21 cellular contexts compared by ENCODE assay signal in genomic region chrX:132561483-132561882, GRCh38.
DNase-seq lines count a peak whose midpoint lies in the region; ATAC-seq, FAIRE-seq and TF ChIP-seq lines count a peak whose summit lies in the region.
"Had no signal": no experiment of that assay in that cellular context is flagged by ENCODE, and none has a peak within 500 bp of the region (broad histone marks: within the 10 kb centered on the region; RNA-seq: fewer than 3 reads in every experiment).

No MANE protein-coding gene starts in this region.

- H3K4me3 ChIP-seq in astrocyte (ENCODE audit: insufficient read depth, low read depth, low read length) (no peak overlapping the region), right lobe of liver (no peak overlapping the region)
- H3K4me3 ChIP-seq: GM23248, SJSA1 had no signal

- no peak for DNase-seq in astrocyte (ENCODE audit: low read depth)
- peak; percentile 4 to 12 for DNase-seq in erythroblast (lab: John Stamatoyannopoulos, UW)
- DNase-seq in right lobe of liver = no peak
- no peak for DNase-seq in stimulated activated naive CD4-positive, alpha-beta T cell treated with Interleukin-2 at 50 U/mL for 16 hours (lab: John Stamatoyannopoulos, UW)
- no peak for DNase-seq in T-cell
- DNase-seq: Calu3, GM23248, H9, NCI-H1092 treated with DMSO at 0.1 percent for 48 hours, NCI-H1436, NCI-H187, NCI-H446, NCI-H526 treated with DMSO at 0.1 percent for 48 hours, Right ventricle myocardium superior, RPMI8226 had no signal

- no peak for TF ChIP-seq RAD21 in Ishikawa (IDR thresholded peaks at IDR 0.05; ENCODE audit: low read depth)

- peak; percentile 71 for FAIRE-seq in astrocyte (lab: Jason Lieb, UNC)
- FAIRE-seq: HTR-8/SVneo had no signal

- H3K79me2 ChIP-seq in astrocyte (ENCODE audit: insufficient read depth, low read length) = no peaks in the 10 kb centered on the region

- POLR2A ChIA-PET in T-cell (lab: Charles Lee) = interaction anchor here in 1 of 2 donors (0.7 kb wide), 1 partner anchor 80 kb away, joined by 4 read pairs; no protein-coding TSS in a partner anchor

- no peaks in the 10 kb centered on the region for H4K20me1 ChIP-seq in astrocyte (ENCODE audit: insufficient read depth, low read length)

- H3K27me3 ChIP-seq in astrocyte (ENCODE audit: insufficient read depth, low read length) (no peaks in the 10 kb centered on the region), right lobe of liver (peaks cover 0 to 4% of the 10 kb centered on the region in 2 donors)
- H3K27me3 ChIP-seq: SJSA1 had no signal

- no peaks in the 10 kb centered on the region for H3K27me3 Mint-ChIP-seq in astrocyte (ENCODE audit: low read depth, unreplicated experiment)
- H3K27me3 Mint-ChIP-seq in T-cell = peaks cover 1 to 36% of the 10 kb centered on the region in 2 donors
- H3K27me3 Mint-ChIP-seq: B cell had no signal

- H2AFZ ChIP-seq in astrocyte (ENCODE audit: low read depth, low read length) = no peak overlapping the region
- H2AFZ ChIP-seq: GM23248 had no signal

- TF ChIP-seq EP300 in Ishikawa (IDR thresholded peaks at IDR 0.05; ENCODE audit: borderline replicate concordance) = no peak

- no peak overlapping the region for H3K4me2 ChIP-seq in astrocyte (ENCODE audit: low read length)

- H3K4me3 Mint-ChIP-seq in astrocyte (ENCODE audit: unreplicated experiment) (no peak overlapping the region), T-cell (no peak overlapping the region)
- H3K4me3 Mint-ChIP-seq: B cell, CD14-positive monocyte, H9 had no signal

- no peaks in the 10 kb centered on the region for H3K4me1 ChIP-seq in astrocyte (ENCODE audit: insufficient read depth, low read length)
- H3K4me1 ChIP-seq in right lobe of liver = no peaks in the 10 kb centered on the region
- H3K4me1 ChIP-seq: SJSA1 had no signal

- no peak overlapping the region for H3K27ac Mint-ChIP-seq in astrocyte (ENCODE audit: unreplicated experiment)
- no peak overlapping the region for H3K27ac Mint-ChIP-seq in T-cell
- H3K27ac Mint-ChIP-seq: B cell, CD14-positive monocyte, H9 had no signal

- TF ChIP-seq POLR2A in erythroblast (IDR thresholded peaks at IDR 0.05; ENCODE audit: low read length) = no peak
- no peak for TF ChIP-seq POLR2A in right lobe of liver (IDR thresholded peaks at IDR 0.05)

- H3K9me3 Mint-ChIP-seq in astrocyte (ENCODE audit: unreplicated experiment) (no peaks in the 10 kb centered on the region), T-cell (no peaks in the 10 kb centered on the region)
- H3K9me3 Mint-ChIP-seq: H9 had no signal

- H3K27ac ChIP-seq in astrocyte (ENCODE audit: low read depth, low read length) (no peak overlapping the region), right lobe of liver (no peak overlapping the region)
- H3K27ac ChIP-seq: GM23248, SJSA1 had no signal

- CTCF ChIA-PET in T-cell (lab: Charles Lee) = no interaction called here

- H3K36me3 Mint-ChIP-seq in astrocyte (ENCODE audit: low read depth, unreplicated experiment) = no peaks in the 10 kb centered on the region
- H3K36me3 Mint-ChIP-seq in T-cell = no peaks in the 10 kb centered on the region
- H3K36me3 Mint-ChIP-seq: CD14-positive monocyte had no signal

- no peaks in the 10 kb centered on the region for H3K9me3 ChIP-seq in astrocyte (ENCODE audit: insufficient read depth, low read depth, low read length)
- no peaks in the 10 kb centered on the region for H3K9me3 ChIP-seq in right lobe of liver
- H3K9me3 ChIP-seq: SJSA1 had no signal

- TF ChIP-seq CTCF in astrocyte (IDR thresholded peaks at IDR 0.05; ENCODE audit: insufficient read depth, low read depth, low read length) (no peak), right lobe of liver (IDR thresholded peaks at IDR 0.05) (no peak)

- peak in 3 of 4 donors; percentile 43 to 48 (median 46) for ATAC-seq in right lobe of liver
- no peak for ATAC-seq in GM21529 (IDR thresholded peaks at IDR 0.05; ENCODE audit: unreplicated experiment)
- ATAC-seq in T-cell (replicated peaks in 1 of 4) = no peak

- H3K9ac ChIP-seq in astrocyte (ENCODE audit: low read length) = no peak overlapping the region
- H3K9ac ChIP-seq: GM23248 had no signal

- intact Hi-C loops in right lobe of liver (cut with DNase I) = no loop called here

- H3K4me1 Mint-ChIP-seq in astrocyte (ENCODE audit: low read depth, unreplicated experiment) (peaks cover 6% of the 10 kb centered on the region), T-cell (no peaks in the 10 kb centered on the region)
- H3K4me1 Mint-ChIP-seq: B cell, CD14-positive monocyte, H9 had no signal

- H3K36me3 ChIP-seq in astrocyte (ENCODE audit: insufficient read depth, low read length) (no peaks in the 10 kb centered on the region), right lobe of liver (no peaks in the 10 kb centered on the region)
- H3K36me3 ChIP-seq: SJSA1 had no signal

- WGBS in right lobe of liver (ENCODE audit: insufficient coverage, low coverage, low lambda C conversion rate, missing lambda C conversion rate) = 49% methylated on average over 4 of the region's 4 CpGs

TF ChIP-seq in Ishikawa, 13 proteins besides CTCF, POLR2A, EP300 and RAD21:
- TF ChIP-seq CEBPB (IDR thresholded peaks at IDR 0.05) (peak; percentile 74), USF1 (IDR thresholded peaks at IDR 0.05) (no peak)

Comparison
In these comparisons a context has a peak if more than half of its experiments do, and no peak if none do; other contexts are left out.
1. DNase-seq: peak in erythroblast (2 of 2); none in astrocyte (single experiment), right lobe of liver (0 of 3), stimulated activated naive CD4-positive, alpha-beta T cell treated with Interleukin-2 at 50 U/mL for 16 hours (single experiment) and T-cell (0 of 34).
2. ATAC-seq: peak in right lobe of liver (3 of 4); none in GM21529 (single experiment) and T-cell (0 of 4).